Comparison of ENCODE assay signal across 11 cellular contexts in the genomic region with DNA sequence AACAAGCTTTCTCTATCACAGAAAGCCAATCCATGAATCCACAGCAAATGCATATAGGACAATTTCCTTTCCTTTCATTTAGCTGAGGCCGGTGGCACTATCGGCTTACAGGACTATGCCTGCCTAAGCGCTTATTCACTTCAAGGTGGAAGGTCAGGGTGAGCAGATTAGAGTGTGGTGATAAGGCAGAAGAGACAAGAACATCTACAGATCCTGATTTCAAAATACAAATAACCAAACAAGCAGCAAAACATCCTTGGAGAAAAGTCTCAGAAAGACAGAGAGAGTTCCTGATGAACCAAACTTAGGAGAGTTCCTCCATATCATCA. TPM values are rescaled to one million over a fixed set of nuclear protein-coding genes. Genes with fewer than 3 reads are reported as not detected.
DNase-seq lines count a peak whose midpoint lies in the region; ATAC-seq and TF ChIP-seq lines count a peak whose summit lies in the region.
"Had no signal": no experiment of that assay in that cellular context is flagged by ENCODE, and none has a peak within 500 bp of the region (broad histone marks: within the 10 kb centered on the region; RNA-seq: fewer than 3 reads in every experiment).

No MANE protein-coding gene starts in this region.

- H3K27ac ChIP-seq in mesodermal cell (ENCODE audit: low read depth, low read length, severe bottlenecking) = peak overlapping the region; percentile 7

- no peaks in the 10 kb centered on the region for H3K9me3 ChIP-seq in mesodermal cell (ENCODE audit: control insufficient read depth, low read length)

- intact Hi-C loops in Right ventricle myocardium superior (cut with DNase I) (loop anchor here (5.0 kb wide), 2 partner anchors 38 to 57 kb away; a partner anchor contains a TSS), cardiac septum (cut with DNase I) (loop anchor here (2.0 kb wide), 3 partner anchors 41 to 91 kb away; a partner anchor contains a TSS)

- no peak for TF ChIP-seq CTCF in choroid plexus epithelial cell (conservative IDR thresholded peaks at IDR 0.05; ENCODE audit: low read depth, low read length)

- DNase-seq in Right ventricle myocardium superior = no peak
- DNase-seq in cardiac septum (ENCODE audit: low spot score) = no peak
- peak; percentile 9 for DNase-seq in choroid plexus epithelial cell (ENCODE audit: low read depth)
- DNase-seq in activated naive CD4-positive, alpha-beta T cell treated with Interleukin-2 at 50 U/mL for 16 hours = no peak
- no peak for DNase-seq in stimulated activated CD4-positive, alpha-beta T cell treated with anti-CD3 and anti-CD28 coated beads, Interleukin-2, amount 100 ng/mL, for 48 hours
- DNase-seq: activated effector memory CD4-positive, alpha-beta T cell treated with Interleukin-2 at 50 U/mL for 16 hours; GF-D8; NK-92 treated with Interleukin-12 subunit alpha and Interleukin-12 subunit beta, amount 100 ng/mL, for 24 hours had no signal

- ATAC-seq in Right ventricle myocardium superior (ENCODE audit: poor library complexity) (peak; percentile 39), HG03196 (IDR thresholded peaks at IDR 0.05; ENCODE audit: unreplicated experiment) (no peak), GM21526 (IDR thresholded peaks at IDR 0.05; ENCODE audit: low FRiP score, unreplicated experiment) (no peak)

- H3K4me3 ChIP-seq in choroid plexus epithelial cell (ENCODE audit: low read depth, low read length) (no peak overlapping the region), mesodermal cell (ENCODE audit: extremely low read depth, insufficient read depth, low read length, poor library complexity, severe bottlenecking) (no peak overlapping the region)

- H3K4me1 ChIP-seq in mesodermal cell (ENCODE audit: control insufficient read depth, insufficient read depth, low read length, poor library complexity, severe bottlenecking) = peaks cover 31% of the 10 kb centered on the region

- peaks cover 16% of the 10 kb centered on the region for H3K36me3 ChIP-seq in mesodermal cell (ENCODE audit: control insufficient read depth, insufficient read depth, low read length)

- WGBS in mesodermal cell (ENCODE audit: insufficient coverage in 2 of 2), 2 experiments = no CpG with 5 or more reads among the region's 3 CpGs

RNA-seq across cellular contexts. Expression of a gene that starts 57.2 kb away (rescaled TPM):
- total RNA-seq in Right ventricle myocardium superior (52.3 TPM), cardiac septum (64.6 TPM)
- polyA plus RNA-seq in mesodermal cell (2013, experiment 1 of 2) = 42.0 TPM
- 35.9 TPM for polyA plus RNA-seq in mesodermal cell (2013, experiment 2 of 2)
